18 cellular contexts compared by ENCODE assay signal in genomic region chr3:105157016-105157765, GRCh38.
DNase-seq lines count a peak whose midpoint lies in the region; FAIRE-seq and TF ChIP-seq lines count a peak whose summit lies in the region.
"Had no signal": no experiment of that assay in that cellular context is flagged by ENCODE, and none has a peak within 500 bp of the region (broad histone marks: within the 10 kb centered on the region; RNA-seq: fewer than 3 reads in every experiment).

No MANE protein-coding gene starts in this region.

- H3K27ac ChIP-seq in HUES6 (ENCODE audit: low read depth, low read length) (peak overlapping the region; percentile 100), endodermal cell (ENCODE audit: low read depth, low read length) (peak overlapping the region; percentile 55), tibial nerve (no peak overlapping the region)
- H3K27ac ChIP-seq: KMS-11 had no signal

- no peak for TF ChIP-seq CTCF in endodermal cell (conservative IDR thresholded peaks at IDR 0.05)
- no peak for TF ChIP-seq CTCF in tibial nerve (IDR thresholded peaks at IDR 0.05)

- no peaks in the 10 kb centered on the region for H3K9me3 ChIP-seq in HUES6 (ENCODE audit: control insufficient read depth, insufficient read depth, low read depth, low read length)
- H3K9me3 ChIP-seq in endodermal cell (ENCODE audit: control insufficient read depth, low read length) = no peaks in the 10 kb centered on the region
- H3K9me3 ChIP-seq in tibial nerve = no peaks in the 10 kb centered on the region

- peak; percentile 67 for FAIRE-seq in GM12891 (lab: Jason Lieb, UNC)
- FAIRE-seq: A204.1 had no signal

- in situ Hi-C loops in KBM-7 (cut with MboI; ENCODE audit: low pct_unique_long_range_greater_than_20kb, low sequenced_read_pairs) = no loop called here

- H3K4me3 ChIP-seq in HUES6 (ENCODE audit: low read depth, low read length) (peak overlapping the region; percentile 32), endodermal cell (ENCODE audit: low read length) (no peak overlapping the region), tibial nerve (no peak overlapping the region)

- H3K27ac Mint-ChIP-seq in endodermal cell = no peak overlapping the region

- TF ChIP-seq POLR2A in GM12891 (IDR thresholded peaks at IDR 0.05; ENCODE audit: low read depth, low read length) (no peak), tibial nerve (IDR thresholded peaks at IDR 0.05) (no peak)

- no peak overlapping the region for H3K4me3 Mint-ChIP-seq in endodermal cell
- H3K4me3 Mint-ChIP-seq: CD14-positive monocyte had no signal

- no peaks in the 10 kb centered on the region for H3K27me3 Mint-ChIP-seq in endodermal cell (ENCODE audit: insufficient read depth)

- H3K4me1 ChIP-seq in HUES6 (ENCODE audit: control insufficient read depth, insufficient read depth, low read length) (peaks cover 31% of the 10 kb centered on the region), endodermal cell (ENCODE audit: control insufficient read depth, insufficient read depth, low read length) (no peaks in the 10 kb centered on the region), tibial nerve (no peaks in the 10 kb centered on the region)

- no peaks in the 10 kb centered on the region for H3K9me3 Mint-ChIP-seq in endodermal cell

- H3K9ac ChIP-seq in HUES6 (ENCODE audit: low read length) (peak overlapping the region; percentile 57), endodermal cell (ENCODE audit: extremely low read depth, low read length, poor library complexity, severe bottlenecking) (no peak overlapping the region)
- H3K9ac ChIP-seq: KMS-11 had no signal

- TF ChIP-seq EP300 in tibial nerve (IDR thresholded peaks at IDR 0.05) = no peak

- WGBS in endodermal cell (ENCODE audit: insufficient coverage in 1 of 2, insufficient read length in 1 of 2), 2 experiments = 94 to 100% methylated on average over 1 to 5 of the region's 5 CpGs
- 90% methylated on average over 5 of the region's 5 CpGs for WGBS in tibial nerve, 2 donors

- H3K36me3 Mint-ChIP-seq in endodermal cell (ENCODE audit: low read depth) = no peaks in the 10 kb centered on the region
- H3K36me3 Mint-ChIP-seq: CD14-positive monocyte had no signal

- H3K36me3 ChIP-seq in HUES6 (ENCODE audit: control insufficient read depth, insufficient read depth, low read length) (no peaks in the 10 kb centered on the region), endodermal cell (ENCODE audit: control insufficient read depth, insufficient read depth, low read length) (no peaks in the 10 kb centered on the region), tibial nerve (no peaks in the 10 kb centered on the region)

- DNase-seq in GM12891 (ENCODE audit: insufficient read length, low spot score) (no peak), endodermal cell (no peak), iPS-NIHi11 (ENCODE audit: low spot score) (peak; percentile 16), superior temporal gyrus (ENCODE audit: extremely low spot score) (no peak), KBM-7 (no peak), tibial nerve (ENCODE audit: low spot score in 2 of 2) (no peak), C1 segment of cervical spinal cord (lab: John Stamatoyannopoulos, UW) (no peak)
- DNase-seq: DMS53, EL, NCI-H1105, NCI-H146, NCI-H2029, NCI-H2227 treated with DMSO at 0.1 percent for 48 hours, NCI-H510A had no signal

- H3K27me3 ChIP-seq in HUES6 (ENCODE audit: control insufficient read depth, insufficient read depth, low read length) (no peaks in the 10 kb centered on the region), endodermal cell (ENCODE audit: control insufficient read depth, insufficient read depth, low read length, poor library complexity, severe bottlenecking) (no peaks in the 10 kb centered on the region), tibial nerve (no peaks in the 10 kb centered on the region)

- H3K4me1 Mint-ChIP-seq in endodermal cell = no peaks in the 10 kb centered on the region

TF ChIP-seq in GM12891, 5 proteins besides CTCF, POLR2A, EP300 and RAD21:
- TF ChIP-seq POU2F2 (IDR thresholded peaks at IDR 0.05; ENCODE audit: low read depth, low read length) = no peak
- no peak for TF ChIP-seq POLR2AphosphoS5 (IDR thresholded peaks at IDR 0.05; ENCODE audit: low read depth, low read length)

Comparison
In these comparisons a context has a peak if more than half of its experiments do, and no peak if none do; other contexts are left out.
1. H3K27ac ChIP-seq: peak in HUES6 (single experiment) and endodermal cell (single experiment); none in tibial nerve (0 of 4).